7 cellular contexts compared by ENCODE assay signal in genomic region chr10:24952146-24952700, GRCh38. TPM values are rescaled to one million over a fixed set of nuclear protein-coding genes. Genes with fewer than 3 reads are reported as not detected.
DNase-seq lines count a peak whose midpoint lies in the region; ATAC-seq, FAIRE-seq and TF ChIP-seq lines count a peak whose summit lies in the region.

TSS of gene PRTFDC1 (minus strand) at chr10:24952606. CDS start at chr10:24952575, 31 bp downstream.

- peak; percentile 16 for TF ChIP-seq CTCF in GM06990 (IDR thresholded peaks at IDR 0.05; ENCODE audit: insufficient read depth, low read length, poor library complexity, severe bottlenecking)
- no peak for TF ChIP-seq CTCF in osteoblast (IDR thresholded peaks at IDR 0.05; ENCODE audit: extremely low read depth, low read depth, low read length)

- H3K9me3 ChIP-seq in MG63: no peaks in the 10 kb centered on the region
- no peaks in the 10 kb centered on the region for H3K9me3 ChIP-seq in osteoblast (ENCODE audit: low read depth, low read length)

- H3K4me1 ChIP-seq in osteoblast (ENCODE audit: insufficient read depth, low read length): peaks cover 29% of the 10 kb centered on the region

- H3K4me3 ChIP-seq in GM06990 (replicated peaks; ENCODE audit: low read depth, low read length) (peak within 1 kb of the TSS; percentile 57), MG63 (0 out of 2 replicates have a peak within 1 kb of the TSS, but pooled peaks have one; percentile 19), osteoblast (ENCODE audit: insufficient read depth, low read length) (peak within 1 kb of the TSS; percentile 78)

- H3K36me3 ChIP-seq in GM06990 (ENCODE audit: control insufficient read depth, insufficient read depth, low read length) (no peaks in the 10 kb centered on the region), MG63 (no peaks in the 10 kb centered on the region), osteoblast (ENCODE audit: insufficient read depth, low read length) (no peaks in the 10 kb centered on the region)

- no peaks in the 10 kb centered on the region for H3K9me3 Mint-ChIP-seq in activated naive CD4-positive, alpha-beta T cell treated with anti-CD3 and anti-CD28 coated beads, Interleukin-2, amount 50 U/mL, for 24 hours

- peak within 1 kb of the TSS; percentile 89 for H3K4me2 ChIP-seq in osteoblast (ENCODE audit: insufficient read depth, low read length)

- peak; percentile 36 for ATAC-seq in GM21529 (IDR thresholded peaks at IDR 0.05; ENCODE audit: unreplicated experiment)

- no peak; the same call in 1 of the 2 replicates for TF ChIP-seq POLR2A in H54 (IDR thresholded peaks at IDR 0.05; ENCODE audit: low read depth, low read length)

- peak within 1 kb of the TSS; percentile 84 for H3K4me3 Mint-ChIP-seq in activated naive CD4-positive, alpha-beta T cell treated with anti-CD3 and anti-CD28 coated beads, Interleukin-2, amount 50 U/mL, for 24 hours

- H4K20me1 ChIP-seq in osteoblast (ENCODE audit: insufficient read depth, low read length): no peaks in the 10 kb centered on the region

- DNase-seq in GM06990 (ENCODE audit: extremely low read depth, insufficient read length) (peak; percentile 59), MG63 (no peak), glomerular visceral epithelial cell (ENCODE audit: extremely low spot score) (peak; percentile 9), osteoblast (ENCODE audit: insufficient read length, low spot score, missing footprints) (peak; percentile 87), H54 (ENCODE audit: insufficient read length, low spot score) (no peak)

- no peaks in the 10 kb centered on the region for H3K27me3 Mint-ChIP-seq in activated naive CD4-positive, alpha-beta T cell treated with anti-CD3 and anti-CD28 coated beads, Interleukin-2, amount 50 U/mL, for 24 hours

- no peaks in the 10 kb centered on the region for H3K36me3 Mint-ChIP-seq in activated naive CD4-positive, alpha-beta T cell treated with anti-CD3 and anti-CD28 coated beads, Interleukin-2, amount 50 U/mL, for 24 hours

- H3K79me2 ChIP-seq in osteoblast (ENCODE audit: insufficient read depth, low read length): no peaks in the 10 kb centered on the region

- peak within 1 kb of the TSS; percentile 85 for H3K27ac Mint-ChIP-seq in activated naive CD4-positive, alpha-beta T cell treated with anti-CD3 and anti-CD28 coated beads, Interleukin-2, amount 50 U/mL, for 24 hours

- H3K4me1 Mint-ChIP-seq in activated naive CD4-positive, alpha-beta T cell treated with anti-CD3 and anti-CD28 coated beads, Interleukin-2, amount 50 U/mL, for 24 hours: peaks cover 25% of the 10 kb centered on the region

- H3K27me3 ChIP-seq in GM06990 (replicated peaks; ENCODE audit: control insufficient read depth, insufficient read depth, low read length) (no peaks in the 10 kb centered on the region), MG63 (no peaks in the 10 kb centered on the region), osteoblast (ENCODE audit: insufficient read depth, low read length) (no peaks in the 10 kb centered on the region)

- no peak for FAIRE-seq in H54 (lab: Jason Lieb, UNC)

- H2AFZ ChIP-seq in osteoblast (ENCODE audit: low read length): peak within 1 kb of the TSS; percentile 92

- peak within 1 kb of the TSS; percentile 79 for H3K27ac ChIP-seq in osteoblast (ENCODE audit: low read depth, low read length)

RNA-seq across cellular contexts. Expression of gene PRTFDC1, which starts in this region (rescaled TPM):
- 0.20 and 0.49 TPM in 2 replicates for total RNA-seq in MG63 (2014; rRNA removed; shearing (Covaris generic); ENCODE audit: low replicate concordance)
- 5.1 and 5.3 TPM in 2 replicates for total RNA-seq in osteoblast

Comparison
In these comparisons a context has a peak if more than half of its experiments do, and no peak if none do; other contexts are left out.
1. DNase-seq: peak in GM06990 (single experiment), glomerular visceral epithelial cell (single experiment) and osteoblast (single experiment); none in MG63 (single experiment) and H54 (single experiment).
2. H3K4me3 ChIP-seq: peak in every context shown above with its lines; median percentile 78 in osteoblast; 57 in GM06990; 19 in MG63.